2 cellular contexts compared by ENCODE assay signal in genomic region chr2:215696998-215697397, GRCh38.
TF ChIP-seq lines count a peak whose summit lies in the region.

No MANE protein-coding gene starts in this region.

TF ChIP-seq in IMR-90, 13 proteins besides CTCF, POLR2A, EP300 and RAD21:
- TF ChIP-seq, protein P1, sequence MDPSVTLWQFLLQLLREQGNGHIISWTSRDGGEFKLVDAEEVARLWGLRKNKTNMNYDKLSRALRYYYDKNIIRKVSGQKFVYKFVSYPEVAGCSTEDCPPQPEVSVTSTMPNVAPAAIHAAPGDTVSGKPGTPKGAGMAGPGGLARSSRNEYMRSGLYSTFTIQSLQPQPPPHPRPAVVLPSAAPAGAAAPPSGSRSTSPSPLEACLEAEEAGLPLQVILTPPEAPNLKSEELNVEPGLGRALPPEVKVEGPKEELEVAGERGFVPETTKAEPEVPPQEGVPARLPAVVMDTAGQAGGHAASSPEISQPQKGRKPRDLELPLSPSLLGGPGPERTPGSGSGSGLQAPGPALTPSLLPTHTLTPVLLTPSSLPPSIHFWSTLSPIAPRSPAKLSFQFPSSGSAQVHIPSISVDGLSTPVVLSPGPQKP (IDR thresholded peaks at IDR 0.05; ENCODE audit: borderline replicate concordance, low read depth, low read length): no peak
- no peak for TF ChIP-seq MAZ (IDR thresholded peaks at IDR 0.05; ENCODE audit: borderline replicate concordance, low read depth, low read length)
- TF ChIP-seq RCOR1 (IDR thresholded peaks at IDR 0.05; ENCODE audit: insufficient replicate concordance, low read length): no peak
- TF ChIP-seq CEBPB (IDR thresholded peaks at IDR 0.05; ENCODE audit: low read depth, low read length): no peak
- no peak for TF ChIP-seq USF2 (IDR thresholded peaks at IDR 0.05; ENCODE audit: low read depth, low read length)
- TF ChIP-seq SMC3 (IDR thresholded peaks at IDR 0.05; ENCODE audit: low read depth, low read length): no peak
- TF ChIP-seq RFX5 (IDR thresholded peaks at IDR 0.05; ENCODE audit: low read depth, low read length): no peak
- TF ChIP-seq BHLHE40 (IDR thresholded peaks at IDR 0.05; ENCODE audit: low read depth, low read length): no peak
- no peak for TF ChIP-seq CHD1 (IDR thresholded peaks at IDR 0.05; ENCODE audit: low read depth, low read length)
- TF ChIP-seq FOS (IDR thresholded peaks at IDR 0.05; ENCODE audit: low read depth, low read length): no peak
- TF ChIP-seq NFE2L2 (IDR thresholded peaks at IDR 0.05; ENCODE audit: low read depth, low read length): no peak

TF ChIP-seq in K562, 482 proteins besides CTCF, POLR2A, EP300 and RAD21:
- TF ChIP-seq ZNF766 (CRISPR knock-in tag; conservative IDR thresholded peaks at IDR 0.05) (no peak), RBM39 (optimal IDR thresholded peaks at IDR 0.05; ENCODE audit: low read depth, low read length) (no peak), DNMT1 (IDR thresholded peaks at IDR 0.05) (no peak), NFIC (IDR thresholded peaks at IDR 0.05) (peak; percentile 75), CHD2 (IDR thresholded peaks at IDR 0.05; ENCODE audit: low read depth, low read length) (no peak)
